ENCODE assay signal across 9 cellular contexts in genomic region chr1:20483098-20483832, GRCh38. TPM values are rescaled to one million over a fixed set of nuclear protein-coding genes. Genes with fewer than 3 reads are reported as not detected.
DNase-seq lines count a peak whose midpoint lies in the region; ATAC-seq and TF ChIP-seq lines count a peak whose summit lies in the region.
"Had no signal": no experiment of that assay in that cellular context is flagged by ENCODE, and none has a peak within 500 bp of the region (broad histone marks: within the 10 kb centered on the region; RNA-seq: fewer than 3 reads in every experiment).

No MANE protein-coding gene starts in this region.

- no peaks in the 10 kb centered on the region for H4K20me1 ChIP-seq in osteoblast (ENCODE audit: insufficient read depth, low read length)

- H3K4me3 ChIP-seq in CD8-positive, alpha-beta memory T cell (ENCODE audit: low read length) = no peak overlapping the region
- H3K4me3 ChIP-seq in SJSA1 (peak overlapping the region; percentile 68), fibroblast of the aortic adventitia (ENCODE audit: low read depth, low read length) (peak overlapping the region; percentile 79), osteoblast (ENCODE audit: insufficient read depth, low read length) (no peak overlapping the region)

- peaks cover 39 to 62% of the 10 kb centered on the region in 2 donors for H3K27me3 Mint-ChIP-seq in CD8-positive, alpha-beta memory T cell

- ATAC-seq in HG02798 (IDR thresholded peaks at IDR 0.05; ENCODE audit: poor library complexity, unreplicated experiment) = no peak

- no peak overlapping the region for H3K4me2 ChIP-seq in osteoblast (ENCODE audit: insufficient read depth, low read length)

- no peaks in the 10 kb centered on the region for H3K36me3 ChIP-seq in CD8-positive, alpha-beta memory T cell (ENCODE audit: insufficient read depth, low read length)
- peaks cover 17% of the 10 kb centered on the region for H3K36me3 ChIP-seq in SJSA1
- no peaks in the 10 kb centered on the region for H3K36me3 ChIP-seq in osteoblast (ENCODE audit: insufficient read depth, low read length)

- H3K4me3 Mint-ChIP-seq in CD8-positive, alpha-beta memory T cell = peak overlapping the region; percentile 36 to 98 (median 76)

- CTCF ChIA-PET in CD8-positive, alpha-beta memory T cell (lab: Charles Lee) = interaction anchor here (1.1 to 1.6 kb wide), 3 partner anchors 10 to 271 kb away, joined by 4 to 5 read pairs (median 4); no protein-coding TSS in a partner anchor

- no peak for DNase-seq in CD8-positive, alpha-beta memory T cell
- DNase-seq in SJSA1 (ENCODE audit: low read depth in 1 of 2, low spot score in 2 of 2) (peak in 1 of 2 experiments; percentile 10), fibroblast of the aortic adventitia (ENCODE audit: low read depth) (no peak), osteoblast (ENCODE audit: insufficient read length, low spot score, missing footprints) (peak; percentile 30), OCI-M2 (lab: John Stamatoyannopoulos, UW; ENCODE audit: unreplicated experiment) (no peak), GM19240 (ENCODE audit: insufficient read length, low spot score) (no peak)
- DNase-seq in stimulated activated CD4-positive, alpha-beta T cell treated with anti-CD3 and anti-CD28 coated beads, Interleukin-4, amount 100 ng/mL, for 24 hours = no peak
- DNase-seq: central memory CD4-positive, alpha-beta T cell had no signal

- peaks cover 38% of the 10 kb centered on the region for H3K27me3 ChIP-seq in CD8-positive, alpha-beta memory T cell (ENCODE audit: insufficient read depth, low read length, poor library complexity, severe bottlenecking)
- no peaks in the 10 kb centered on the region; the same call in 1 of the 2 replicates for H3K27me3 ChIP-seq in SJSA1 (replicated peaks)
- peaks cover 47% of the 10 kb centered on the region for H3K27me3 ChIP-seq in osteoblast (ENCODE audit: insufficient read depth, low read length)

- no peaks in the 10 kb centered on the region for H3K9me3 ChIP-seq in CD8-positive, alpha-beta memory T cell (ENCODE audit: low read length)
- H3K9me3 ChIP-seq in SJSA1 (replicated peaks) (no peaks in the 10 kb centered on the region), osteoblast (ENCODE audit: low read depth, low read length) (no peaks in the 10 kb centered on the region)

- H3K4me1 Mint-ChIP-seq in CD8-positive, alpha-beta memory T cell = peaks cover 10 to 23% (median 14%) of the 10 kb centered on the region in 3 donors

- H3K36me3 Mint-ChIP-seq in CD8-positive, alpha-beta memory T cell = peaks cover 0 to 2% (median 2%) of the 10 kb centered on the region in 3 donors

- no peak for TF ChIP-seq CTCF in fibroblast of the aortic adventitia (IDR thresholded peaks at IDR 0.05; ENCODE audit: insufficient read depth, low read length)
- TF ChIP-seq CTCF in osteoblast (IDR thresholded peaks at IDR 0.05; ENCODE audit: extremely low read depth, low read depth, low read length) = no peak

- H3K4me1 ChIP-seq in CD8-positive, alpha-beta memory T cell (ENCODE audit: insufficient read depth, low read length) = peaks cover 16% of the 10 kb centered on the region
- H3K4me1 ChIP-seq in SJSA1 (replicated peaks) (peaks cover 55% of the 10 kb centered on the region), osteoblast (ENCODE audit: insufficient read depth, low read length) (no peaks in the 10 kb centered on the region)

- H3K27ac Mint-ChIP-seq in CD8-positive, alpha-beta memory T cell = peak overlapping the region in 1 of 8 donors; percentile 46

- H3K9me3 Mint-ChIP-seq in CD8-positive, alpha-beta memory T cell = no peaks in the 10 kb centered on the region

- no peak overlapping the region for H2AFZ ChIP-seq in osteoblast (ENCODE audit: low read length)

- POLR2A ChIA-PET in CD8-positive, alpha-beta memory T cell (lab: Charles Lee) = no interaction called here

- no peak overlapping the region for H3K27ac ChIP-seq in CD8-positive, alpha-beta memory T cell (ENCODE audit: low read depth, low read length)
- H3K27ac ChIP-seq in SJSA1 = peak overlapping the region; percentile 8; the same call in 1 of the 2 replicates
- H3K27ac ChIP-seq in osteoblast (ENCODE audit: low read depth, low read length) = no peak overlapping the region

- no peaks in the 10 kb centered on the region for H3K79me2 ChIP-seq in osteoblast (ENCODE audit: insufficient read depth, low read length)

RNA-seq across cellular contexts. Expression of gene CAMK2N1, which starts 2.7 kb away (rescaled TPM):
- total RNA-seq in CD8-positive, alpha-beta memory T cell = 1 to 10 TPM; 2.8 TPM
- 1.7 TPM for polyA plus RNA-seq in CD8-positive, alpha-beta memory T cell
- 33.8 and 37.1 TPM in 2 replicates for total RNA-seq in SJSA1 (2014; rRNA removed; shearing (Covaris generic))
- 5.2 and 28.5 TPM in 2 replicates for total RNA-seq in fibroblast of the aortic adventitia (ENCODE audit: low replicate concordance)
- total RNA-seq in osteoblast = 0.36 and 1.5 TPM in 2 replicates

RNA-seq across cellular contexts. Expression of gene MUL1, which starts 24.7 kb away (rescaled TPM):
- total RNA-seq in CD8-positive, alpha-beta memory T cell = 10 to 100 TPM; 21.3 to 23.3 TPM
- polyA plus RNA-seq in CD8-positive, alpha-beta memory T cell = 42.2 TPM
- total RNA-seq in SJSA1 (2014; rRNA removed; shearing (Covaris generic)) = 25.4 and 42.2 TPM in 2 replicates
- total RNA-seq in fibroblast of the aortic adventitia (ENCODE audit: low replicate concordance) = 23.7 and 24.4 TPM in 2 replicates
- 31.8 and 37.3 TPM in 2 replicates for total RNA-seq in osteoblast

Comparison
In these comparisons a context has a peak if more than half of its experiments do, and no peak if none do; other contexts are left out.
1. H3K4me3 ChIP-seq: peak in SJSA1 (single experiment) and fibroblast of the aortic adventitia (single experiment); none in CD8-positive, alpha-beta memory T cell (single experiment) and osteoblast (single experiment).